Comparison of ENCODE assay signal across 8 cellular contexts in genomic region chr7:76281006-76281705, GRCh38. TPM values are rescaled to one million over a fixed set of nuclear protein-coding genes. Genes with fewer than 3 reads are reported as not detected.
DNase-seq lines count a peak whose midpoint lies in the region; FAIRE-seq and TF ChIP-seq lines count a peak whose summit lies in the region.

No MANE protein-coding gene starts in this region.

- H2AFZ ChIP-seq in hepatocyte: peak overlapping the region; percentile 74

- no peaks in the 10 kb centered on the region for H3K36me3 Mint-ChIP-seq in activated T-helper 2 cell treated with anti-CD3 and anti-CD28 coated beads, Interferon-gamma antibody, Interleukin-2, Interleukin-4, amounts not matched to agents 10 μg/mL and 5 μg/mL and 100 μg/mL, durations not matched to agents 14 hours and 24 hours and 36 hours (ENCODE audit: low read depth)

- intact Hi-C loops in activated T-helper 2 cell treated with anti-CD3 and anti-CD28 coated beads, Interferon-gamma antibody, Interleukin-2, Interleukin-4, amounts not matched to agents 10 μg/mL and 5 μg/mL and 100 μg/mL, durations not matched to agents 14 hours and 24 hours and 36 hours (cut with micrococcal nuclease): no loop called here

- H3K27ac Mint-ChIP-seq in activated T-helper 2 cell treated with anti-CD3 and anti-CD28 coated beads, Interferon-gamma antibody, Interleukin-2, Interleukin-4, amounts not matched to agents 10 μg/mL and 5 μg/mL and 100 μg/mL, durations not matched to agents 14 hours and 24 hours and 36 hours: no peak overlapping the region

- H3K27ac ChIP-seq in hepatocyte (no peak overlapping the region), small intestine (ENCODE audit: low read depth in 1 of 2, low read length in 1 of 2) (no peak overlapping the region)

- H3K9me3 Mint-ChIP-seq in activated T-helper 2 cell treated with anti-CD3 and anti-CD28 coated beads, Interferon-gamma antibody, Interleukin-2, Interleukin-4, amounts not matched to agents 10 μg/mL and 5 μg/mL and 100 μg/mL, durations not matched to agents 14 hours and 24 hours and 36 hours: no peaks in the 10 kb centered on the region

- peaks cover 60% of the 10 kb centered on the region for H3K27me3 Mint-ChIP-seq in activated T-helper 2 cell treated with anti-CD3 and anti-CD28 coated beads, Interferon-gamma antibody, Interleukin-2, Interleukin-4, amounts not matched to agents 10 μg/mL and 5 μg/mL and 100 μg/mL, durations not matched to agents 14 hours and 24 hours and 36 hours (ENCODE audit: low read depth)

- no peaks in the 10 kb centered on the region for H4K20me1 ChIP-seq in hepatocyte (ENCODE audit: insufficient read depth, poor library complexity, severe bottlenecking)

- 2% methylated on average over 13 of the region's 63 CpGs for WGBS in hepatocyte (ENCODE audit: low lambda C conversion rate, missing lambda C conversion rate)
- WGBS in small intestine, 3 donors: 2 to 6% (median 3%) methylated on average over 30 to 63 of the region's 63 CpGs

- H3K9me3 ChIP-seq in hepatocyte (ENCODE audit: low read depth) (no peaks in the 10 kb centered on the region), small intestine (ENCODE audit: control insufficient read depth, low read depth) (no peaks in the 10 kb centered on the region)

- in situ Hi-C loops in KBM-7 (cut with MboI; ENCODE audit: low pct_unique_long_range_greater_than_20kb, low sequenced_read_pairs): no loop called here

- H3K4me2 ChIP-seq in hepatocyte: peak overlapping the region; percentile 89

- no peak overlapping the region for H3K4me3 ChIP-seq in hepatocyte
- peak overlapping the region; percentile 18 to 58 for H3K4me3 ChIP-seq in small intestine (ENCODE audit: low read depth in 1 of 2, low read length in 2 of 2)

- H3K36me3 ChIP-seq in hepatocyte (replicated peaks; ENCODE audit: insufficient read depth, low read depth): no peaks in the 10 kb centered on the region
- H3K36me3 ChIP-seq in small intestine (ENCODE audit: control insufficient read depth in 2 of 2, insufficient read depth in 2 of 2, low read length in 2 of 2): no peaks in the 10 kb centered on the region

- no peaks in the 10 kb centered on the region for H3K79me2 ChIP-seq in hepatocyte

- H3K4me1 ChIP-seq in hepatocyte (ENCODE audit: insufficient read depth): no peaks in the 10 kb centered on the region
- no peaks in the 10 kb centered on the region for H3K4me1 ChIP-seq in small intestine (ENCODE audit: control insufficient read depth in 2 of 2, insufficient read depth in 1 of 2, low read depth in 1 of 2, low read length in 1 of 2)

- H3K9me2 ChIP-seq in hepatocyte (replicated peaks; ENCODE audit: insufficient read depth): no peaks in the 10 kb centered on the region

- no peak for FAIRE-seq in small intestine (lab: Jason Lieb, UNC)

- peak; percentile 53 for DNase-seq in DMS 273 (lab: John Stamatoyannopoulos, UW; ENCODE audit: unreplicated experiment)
- no peak for DNase-seq in DMS 273 treated with DMSO at 0.1 percent for 48 hours (lab: John Stamatoyannopoulos, UW)
- no peak for DNase-seq in activated T-helper 2 cell treated with anti-CD3 and anti-CD28 coated beads, Interferon-gamma antibody, Interleukin-2, Interleukin-4, amounts not matched to agents 10 μg/mL and 5 μg/mL and 100 μg/mL, durations not matched to agents 14 hours and 24 hours and 36 hours (ENCODE audit: low spot score)
- no peak for DNase-seq in hepatocyte (ENCODE audit: low spot score)
- no peak for DNase-seq in small intestine
- DNase-seq in AG20443 (ENCODE audit: low spot score): no peak
- no peak for DNase-seq in SIG-M5 treated with dmso at 0.1 percent for 504 hours (lab: John Stamatoyannopoulos, UW; ENCODE audit: unreplicated experiment)
- DNase-seq in KBM-7: no peak

- TF ChIP-seq CTCF in hepatocyte (IDR thresholded peaks at IDR 0.05; ENCODE audit: poor library complexity): no peak

- peaks cover 46% of the 10 kb centered on the region for H3K27me3 ChIP-seq in hepatocyte
- peaks cover 5 to 9% of the 10 kb centered on the region in 2 donors for H3K27me3 ChIP-seq in small intestine (ENCODE audit: control insufficient read depth in 2 of 2, insufficient read depth in 2 of 2, low read length in 2 of 2)

- peak overlapping the region; percentile 58 for H3K4me3 Mint-ChIP-seq in activated T-helper 2 cell treated with anti-CD3 and anti-CD28 coated beads, Interferon-gamma antibody, Interleukin-2, Interleukin-4, amounts not matched to agents 10 μg/mL and 5 μg/mL and 100 μg/mL, durations not matched to agents 14 hours and 24 hours and 36 hours (ENCODE audit: low read depth)

- H3K4me1 Mint-ChIP-seq in activated T-helper 2 cell treated with anti-CD3 and anti-CD28 coated beads, Interferon-gamma antibody, Interleukin-2, Interleukin-4, amounts not matched to agents 10 μg/mL and 5 μg/mL and 100 μg/mL, durations not matched to agents 14 hours and 24 hours and 36 hours (ENCODE audit: low read depth): peaks cover 6% of the 10 kb centered on the region

RNA-seq across cellular contexts. Expression of gene HSPB1, which starts 21.3 kb away (rescaled TPM):
- 116 and 131 TPM in 2 replicates for total RNA-seq in activated T-helper 2 cell treated with anti-CD3 and anti-CD28 coated beads, Interferon-gamma antibody, Interleukin-2, Interleukin-4, amounts not matched to agents 10 μg/mL and 5 μg/mL and 100 μg/mL, durations not matched to agents 14 hours and 24 hours and 36 hours
- total RNA-seq in hepatocyte: 186 and 205 TPM in 2 replicates
- polyA plus RNA-seq in hepatocyte (1,525 and 1,553 TPM in 2 replicates), small intestine (100 to 1,000 TPM in 2 of 3 donors, 10 to 100 TPM in 1; 77.4 to 253 (median 145) TPM)
